ENCODE assay signal across 16 cellular contexts in the genomic region with DNA sequence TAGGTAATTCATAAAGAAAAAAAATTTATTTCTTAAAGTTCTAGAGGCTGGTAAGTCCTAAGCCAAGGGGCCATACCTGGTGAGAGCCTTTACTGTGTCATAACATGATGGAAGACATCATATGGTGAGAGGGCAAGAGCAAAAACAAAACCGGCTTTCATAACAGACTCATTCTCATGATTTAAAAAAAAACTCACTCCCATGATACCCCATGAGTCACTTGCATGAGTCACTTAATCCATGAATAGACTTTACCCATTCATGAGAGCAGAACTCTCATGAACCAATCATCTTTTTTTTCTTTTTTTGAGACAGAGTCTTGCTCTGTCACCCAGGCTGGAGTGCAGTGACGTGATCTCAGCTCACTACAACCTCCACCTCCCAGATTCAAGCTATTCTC.
A peak's percentile ranks its signal among the peaks of the same experiment; 100 is the strongest.
DNase-seq lines count a peak whose midpoint lies in the region; ATAC-seq and TF ChIP-seq lines count a peak whose summit lies in the region.
"Had no signal": no experiment of that assay in that cellular context is flagged by ENCODE, and none has a peak within 500 bp of the region (broad histone marks: within the 10 kb centered on the region; RNA-seq: fewer than 3 reads in every experiment).

No MANE protein-coding gene starts in this region.

- TF ChIP-seq CTCF in A673 (conservative IDR thresholded peaks at IDR 0.05; ENCODE audit: low read depth, low read length) (no peak), HEK293 (tag by site-specific recombination; IDR thresholded peaks at IDR 0.05) (no peak), fibroblast of villous mesenchyme (IDR thresholded peaks at IDR 0.05; ENCODE audit: insufficient read depth, low read depth, low read length) (no peak), GM13977 (IDR thresholded peaks at IDR 0.05; ENCODE audit: extremely low read depth, insufficient read depth, missing control alignments) (no peak)

- H3K36me3 ChIP-seq in A673 (ENCODE audit: insufficient read depth, low read length, poor library complexity, severe bottlenecking): no peaks in the 10 kb centered on the region
- no peaks in the 10 kb centered on the region for H3K36me3 ChIP-seq in HEK293 (ENCODE audit: control insufficient read depth in 2 of 2, insufficient read depth in 1 of 2, low read length in 2 of 2)
- H3K36me3 ChIP-seq: adrenal gland, vagina, WERI-Rb-1 had no signal

- no peaks in the 10 kb centered on the region for H3K27me3 ChIP-seq in A673 (replicated peaks; ENCODE audit: insufficient read depth, low read depth, low read length, poor library complexity)
- H3K27me3 ChIP-seq: vagina had no signal

- DNase-seq in A673 (ENCODE audit: low spot score) (peak; percentile 22), T1000 (lab: John Stamatoyannopoulos, UW) (peak; percentile 0), fibroblast of villous mesenchyme (ENCODE audit: low read depth) (peak; percentile 0), GM13977 (ENCODE audit: low spot score) (no peak)
- DNase-seq: adrenal gland; AML-193; effector memory CD8-positive, alpha-beta T cell; NCI-H1694; Right ventricle myocardium superior; stimulated activated CD4-positive, alpha-beta T cell treated with anti-CD3 and anti-CD28 coated beads, Interleukin-2, amount 100 ng/mL, for 24 hours; WERI-Rb-1 had no signal

- BruUV-seq in A673 (replicated peaks; lab: Mats Ljungman, UMichigan): no TSS peak

- in situ Hi-C loops in GM13977 (cut with MboI; ENCODE audit: low pct_unique_long_range_greater_than_20kb, low sequenced_read_pairs, unreplicated experiment): no loop called here

- H3K9me3 ChIP-seq in A673 (ENCODE audit: low read depth, low read length, poor library complexity, severe bottlenecking) (no peaks in the 10 kb centered on the region), HEK293 (ENCODE audit: control insufficient read depth, insufficient read depth, low read depth, low read length) (no peaks in the 10 kb centered on the region)
- H3K9me3 ChIP-seq: adrenal gland, vagina had no signal

- H3K4me1 ChIP-seq in A673 (ENCODE audit: insufficient read depth, low read length, poor library complexity, severe bottlenecking): no peaks in the 10 kb centered on the region
- no peaks in the 10 kb centered on the region for H3K4me1 ChIP-seq in HEK293 (ENCODE audit: control insufficient read depth, insufficient read depth, low read length)
- H3K4me1 ChIP-seq: adrenal gland, vagina had no signal

- POLR2A ChIA-PET in A673 (lab: Charles Lee; ENCODE audit: low non-redundant PET): no interaction called here
- POLR2A ChIA-PET in HEK293 (lab: Yijun Ruan, JAX): no interaction called here

- CTCF ChIA-PET in A673 (lab: Charles Lee) (no interaction called here), HEK293 (lab: Yijun Ruan, JAX) (no interaction called here)

- intact Hi-C loops in A673 (cut with micrococcal nuclease; ENCODE audit: unreplicated experiment): no loop called here

- no peak overlapping the region for H3K27ac ChIP-seq in A673 (ENCODE audit: low read depth, low read length, poor library complexity, severe bottlenecking)
- H3K27ac ChIP-seq in HEK293 (ENCODE audit: extremely low read depth, low read depth, low read length): no peak overlapping the region
- H3K27ac ChIP-seq: adrenal gland, vagina, WERI-Rb-1 had no signal

- TF ChIP-seq POLR2A in GM18505 (IDR thresholded peaks at IDR 0.05; ENCODE audit: borderline replicate concordance, extremely low read depth, insufficient read depth, insufficient read length): no peak

- ATAC-seq in GM18505 (IDR thresholded peaks at IDR 0.05; ENCODE audit: unreplicated experiment) (no peak), GM18909 (IDR thresholded peaks at IDR 0.05; ENCODE audit: poor library complexity, unreplicated experiment) (no peak), HG03196 (IDR thresholded peaks at IDR 0.05; ENCODE audit: unreplicated experiment) (no peak)
- ATAC-seq: effector memory CD8-positive, alpha-beta T cell had no signal

- H3K4me3 ChIP-seq in A673 (ENCODE audit: low read depth, low read length, poor library complexity, severe bottlenecking) (no peak overlapping the region), HEK293 (ENCODE audit: low read depth, low read length) (no peak overlapping the region), fibroblast of villous mesenchyme (ENCODE audit: low read depth, low read length) (no peak overlapping the region)
- H3K4me3 ChIP-seq: adrenal gland, vagina had no signal

TF ChIP-seq in HEK293, 187 proteins besides CTCF, POLR2A, EP300 and RAD21:
- no peak for TF ChIP-seq ZNF132 (tag by site-specific recombination; IDR thresholded peaks at IDR 0.05; ENCODE audit: borderline replicate concordance)
- no peak for TF ChIP-seq ZSCAN23 (tag by site-specific recombination; IDR thresholded peaks at IDR 0.05)
- TF ChIP-seq, protein P1, sequence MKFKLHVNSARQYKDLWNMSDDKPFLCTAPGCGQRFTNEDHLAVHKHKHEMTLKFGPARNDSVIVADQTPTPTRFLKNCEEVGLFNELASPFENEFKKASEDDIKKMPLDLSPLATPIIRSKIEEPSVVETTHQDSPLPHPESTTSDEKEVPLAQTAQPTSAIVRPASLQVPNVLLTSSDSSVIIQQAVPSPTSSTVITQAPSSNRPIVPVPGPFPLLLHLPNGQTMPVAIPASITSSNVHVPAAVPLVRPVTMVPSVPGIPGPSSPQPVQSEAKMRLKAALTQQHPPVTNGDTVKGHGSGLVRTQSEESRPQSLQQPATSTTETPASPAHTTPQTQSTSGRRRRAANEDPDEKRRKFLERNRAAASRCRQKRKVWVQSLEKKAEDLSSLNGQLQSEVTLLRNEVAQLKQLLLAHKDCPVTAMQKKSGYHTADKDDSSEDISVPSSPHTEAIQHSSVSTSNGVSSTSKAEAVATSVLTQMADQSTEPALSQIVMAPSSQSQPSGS (tag by site-specific recombination; IDR thresholded peaks at IDR 0.05; ENCODE audit: low read depth): 0 out of 2 replicates have a peak, but pooled peaks have one; percentile 5
TF ChIP-seq in HEK293: peak in this region for 1.
